Comparison of ENCODE assay signal across 1 cellular context in the genomic region with DNA sequence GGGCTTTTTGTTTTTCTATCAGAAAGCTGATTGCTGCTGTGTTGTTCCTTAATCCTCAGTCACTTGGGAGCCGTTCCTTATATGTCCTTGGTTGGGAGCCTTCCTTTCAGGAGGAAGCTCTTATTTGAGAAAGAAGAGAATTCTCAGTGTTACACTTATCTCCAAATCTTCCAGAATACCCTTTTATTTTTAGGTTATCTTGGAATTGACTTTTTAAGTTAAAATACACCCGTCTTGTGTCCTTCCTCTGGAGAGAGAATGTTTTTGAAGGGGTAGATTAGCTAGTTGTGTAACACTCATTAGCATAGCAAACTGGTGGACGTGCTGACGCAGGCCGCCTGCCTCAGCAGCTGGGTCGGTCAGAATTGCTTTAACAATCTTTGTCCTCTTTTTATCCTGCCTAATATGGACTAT.
TF ChIP-seq lines count a peak whose summit lies in the region.

No MANE protein-coding gene starts in this region.

TF ChIP-seq in IMR-90, 13 proteins besides CTCF, POLR2A, EP300 and RAD21 (continued from another document):
- TF ChIP-seq, protein P1, sequence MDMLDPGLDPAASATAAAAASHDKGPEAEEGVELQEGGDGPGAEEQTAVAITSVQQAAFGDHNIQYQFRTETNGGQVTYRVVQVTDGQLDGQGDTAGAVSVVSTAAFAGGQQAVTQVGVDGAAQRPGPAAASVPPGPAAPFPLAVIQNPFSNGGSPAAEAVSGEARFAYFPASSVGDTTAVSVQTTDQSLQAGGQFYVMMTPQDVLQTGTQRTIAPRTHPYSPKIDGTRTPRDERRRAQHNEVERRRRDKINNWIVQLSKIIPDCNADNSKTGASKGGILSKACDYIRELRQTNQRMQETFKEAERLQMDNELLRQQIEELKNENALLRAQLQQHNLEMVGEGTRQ (IDR thresholded peaks at IDR 0.05; ENCODE audit: low read depth, low read length) = no peak
- TF ChIP-seq RCOR1 (IDR thresholded peaks at IDR 0.05; ENCODE audit: insufficient replicate concordance, low read length) (no peak), BHLHE40 (IDR thresholded peaks at IDR 0.05; ENCODE audit: low read depth, low read length) (no peak), MAZ (IDR thresholded peaks at IDR 0.05; ENCODE audit: borderline replicate concordance, low read depth, low read length) (no peak), CHD1 (IDR thresholded peaks at IDR 0.05; ENCODE audit: low read depth, low read length) (no peak)
